Comparison of ENCODE assay signal across 14 cellular contexts in the genomic region with DNA sequence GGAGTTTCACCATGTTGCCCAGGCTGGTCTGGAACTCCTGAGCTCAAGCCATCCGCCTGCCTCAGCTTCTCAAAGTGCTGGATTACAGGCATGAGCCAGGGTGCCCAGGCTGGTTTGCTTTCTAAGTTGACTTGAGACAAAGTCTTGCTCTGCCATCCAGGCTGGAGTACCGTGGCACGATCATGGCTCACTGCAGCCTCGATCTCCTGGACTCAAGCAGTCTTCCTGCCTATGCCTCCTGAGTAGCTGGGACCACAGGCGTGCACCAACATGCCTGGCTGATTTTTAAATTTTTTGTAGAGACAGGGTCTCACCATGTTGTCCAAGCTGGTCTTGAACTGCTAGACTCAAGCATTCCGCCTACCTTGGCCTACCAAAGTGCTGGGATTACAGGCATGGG. TPM values are rescaled to one million over a fixed set of nuclear protein-coding genes. Genes with fewer than 3 reads are reported as not detected.
A peak's percentile ranks its signal among the peaks of the same experiment; 100 is the strongest.
DNase-seq lines count a peak whose midpoint lies in the region; ATAC-seq and TF ChIP-seq lines count a peak whose summit lies in the region.
"Had no signal": no experiment of that assay in that cellular context is flagged by ENCODE, and none has a peak within 500 bp of the region (broad histone marks: within the 10 kb centered on the region; RNA-seq: fewer than 3 reads in every experiment).

No MANE protein-coding gene starts in this region.

- H2BK120ac ChIP-seq in IMR-90 (ENCODE audit: low read depth, low read length): no peak overlapping the region

- no peak overlapping the region for H4K8ac ChIP-seq in IMR-90 (ENCODE audit: low read depth in 2 of 2, low read length in 2 of 2)

- ATAC-seq in IMR-90 (ENCODE audit: low read depth): no peak

- H3K23ac ChIP-seq in IMR-90 (ENCODE audit: low read depth, low read length): no peak overlapping the region

- H2AK9ac ChIP-seq in IMR-90 (replicated peaks; ENCODE audit: low read depth, low read length, poor library complexity): no peak overlapping the region

- H2BK20ac ChIP-seq in IMR-90 (ENCODE audit: low read depth, low read length): no peak overlapping the region

- H2BK5ac ChIP-seq in IMR-90 (ENCODE audit: low read depth, low read length, poor library complexity, severe bottlenecking): no peak overlapping the region

- H3K36me3 ChIP-seq in A673 (ENCODE audit: insufficient read depth, low read length, poor library complexity, severe bottlenecking) (peaks cover 94% of the 10 kb centered on the region), IMR-90 (ENCODE audit: control insufficient read depth, insufficient read depth, low read length) (peaks cover 59% of the 10 kb centered on the region), endodermal cell (ENCODE audit: control insufficient read depth, insufficient read depth, low read length) (peaks cover 93% of the 10 kb centered on the region)

- in situ Hi-C loops in IMR-90 (cut with MboI; ENCODE audit: low sequenced_read_pairs): no loop called here

- H3K4me1 ChIP-seq in A673 (ENCODE audit: insufficient read depth, low read length, poor library complexity, severe bottlenecking): peaks cover 15% of the 10 kb centered on the region
- 0 out of 2 replicates have a peak, but pooled peaks cover 1% of the 10 kb centered on the region for H3K4me1 ChIP-seq in IMR-90 (ENCODE audit: control insufficient read depth, insufficient read depth, low read length)
- H3K4me1 ChIP-seq in endodermal cell (ENCODE audit: control insufficient read depth, insufficient read depth, low read length): no peaks in the 10 kb centered on the region
- H3K4me1 ChIP-seq: Caco-2, HAP-1 had no signal

- intact Hi-C loops in A673 (cut with micrococcal nuclease; ENCODE audit: unreplicated experiment) (no loop called here), IMR-90 (cut with micrococcal nuclease) (no loop called here)

- TF ChIP-seq CTCF in A673 (conservative IDR thresholded peaks at IDR 0.05; ENCODE audit: low read depth, low read length) (no peak), IMR-90 (conservative IDR thresholded peaks at IDR 0.05; ENCODE audit: low read depth, low read length) (no peak), coronary artery (IDR thresholded peaks at IDR 0.05) (no peak), endodermal cell (conservative IDR thresholded peaks at IDR 0.05) (no peak)

- DNase-seq in A673 (ENCODE audit: low spot score) (no peak), IMR-90 (no peak), coronary artery (ENCODE audit: low spot score) (peak; percentile 26), mesenteric fat pad (ENCODE audit: low spot score) (peak; percentile 76), NK-92 (lab: John Stamatoyannopoulos, UW; ENCODE audit: unreplicated experiment) (no peak), endodermal cell (no peak)
- DNase-seq: AML-193; Caco-2; CD4-positive, alpha-beta T cell; GM23248 had no signal

- no peaks in the 10 kb centered on the region for H3K27me3 Mint-ChIP-seq in endodermal cell (ENCODE audit: insufficient read depth)
- H3K27me3 Mint-ChIP-seq: CD4-positive, alpha-beta T cell had no signal

- no peak overlapping the region for H3K9ac ChIP-seq in IMR-90 (ENCODE audit: low read depth, low read length)
- no peak overlapping the region for H3K9ac ChIP-seq in endodermal cell (ENCODE audit: extremely low read depth, low read length, poor library complexity, severe bottlenecking)
- H3K9ac ChIP-seq: GM23248 had no signal

- no TSS peak for BruUV-seq in A673 (replicated peaks; lab: Mats Ljungman, UMichigan)
- BruUV-seq in IMR-90 (replicated peaks; lab: Mats Ljungman, UMichigan): no TSS peak

- CTCF ChIA-PET in A673 (lab: Charles Lee): no interaction called here
- CTCF ChIA-PET in IMR-90 (lab: Yijun Ruan, JAX): interaction anchor here (2.5 kb wide), 1 partner anchor 9 kb away, joined by 12 read pairs; no protein-coding TSS in a partner anchor

- H3K9me3 ChIP-seq in A673 (ENCODE audit: low read depth, low read length, poor library complexity, severe bottlenecking) (no peaks in the 10 kb centered on the region), IMR-90 (ENCODE audit: control insufficient read depth, insufficient read depth, low read length) (no peaks in the 10 kb centered on the region), endodermal cell (ENCODE audit: control insufficient read depth, low read length) (no peaks in the 10 kb centered on the region)
- H3K9me3 ChIP-seq: Caco-2, HAP-1 had no signal

- peaks cover 82% of the 10 kb centered on the region for H3K36me3 Mint-ChIP-seq in endodermal cell (ENCODE audit: low read depth)

- H2BK15ac ChIP-seq in IMR-90 (ENCODE audit: low read depth, low read length): no peak overlapping the region

- H2AFZ ChIP-seq in IMR-90 (replicated peaks; ENCODE audit: low read length, poor library complexity): no peak overlapping the region
- H2AFZ ChIP-seq: GM23248 had no signal

- no peak overlapping the region for H3K27ac Mint-ChIP-seq in endodermal cell
- H3K27ac Mint-ChIP-seq: CD4-positive, alpha-beta T cell had no signal

- peaks cover 5% of the 10 kb centered on the region for H3K4me1 Mint-ChIP-seq in endodermal cell

- H3K9me1 ChIP-seq in IMR-90 (ENCODE audit: insufficient read depth, low read length): 0 out of 2 replicates have a peak, but pooled peaks cover 7% of the 10 kb centered on the region

- H3K4me3 Mint-ChIP-seq in endodermal cell: no peak overlapping the region
- H3K4me3 Mint-ChIP-seq: CD4-positive, alpha-beta T cell had no signal

- H4K91ac ChIP-seq in IMR-90 (ENCODE audit: insufficient read depth, low read depth, low read length): no peak overlapping the region

- H3K4me3 ChIP-seq in A673 (ENCODE audit: low read depth, low read length, poor library complexity, severe bottlenecking) (no peak overlapping the region), IMR-90 (ENCODE audit: insufficient read depth, low read depth, low read length) (no peak overlapping the region), coronary artery (no peak overlapping the region), endodermal cell (ENCODE audit: low read length) (no peak overlapping the region)
- H3K4me3 ChIP-seq: GM23248, HAP-1 had no signal

- TF ChIP-seq POLR2A in IMR-90 (IDR thresholded peaks at IDR 0.05; ENCODE audit: low read depth, low read length): no peak

- H3K14ac ChIP-seq in IMR-90 (replicated peaks; ENCODE audit: low read depth, low read length): no peak overlapping the region

- H3K18ac ChIP-seq in IMR-90 (ENCODE audit: low read depth, low read length): no peak overlapping the region

- peaks cover 10% of the 10 kb centered on the region for H4K20me1 ChIP-seq in IMR-90 (ENCODE audit: insufficient read depth, low read length)

- dilution Hi-C loops in IMR-90 (cut with HindIII; ENCODE audit: low sequenced_read_pairs, unreplicated experiment): no loop called here

- H4K5ac ChIP-seq in IMR-90 (ENCODE audit: low read depth, low read length): peak overlapping the region; percentile 36; the same call in 1 of the 2 replicates

- no peak for TF ChIP-seq RAD21 in IMR-90 (IDR thresholded peaks at IDR 0.05; ENCODE audit: low read length)

- H3K79me1 ChIP-seq in IMR-90 (ENCODE audit: low read depth in 1 of 2, low read length in 2 of 2): peaks cover 24 to 54% of the 10 kb centered on the region in 2 experiments

- POLR2A ChIA-PET in A673 (lab: Charles Lee; ENCODE audit: low non-redundant PET) (no interaction called here), IMR-90 (lab: Charles Lee; ENCODE audit: unreplicated experiment) (no interaction called here)

- no peak overlapping the region for H3K4ac ChIP-seq in IMR-90 (ENCODE audit: low read depth, low read length)

- no peaks in the 10 kb centered on the region for H3K9me3 Mint-ChIP-seq in endodermal cell
- H3K9me3 Mint-ChIP-seq: CD4-positive, alpha-beta T cell had no signal

- H2AK5ac ChIP-seq in IMR-90 (ENCODE audit: low read depth, low read length): no peak overlapping the region

- H3K27me3 ChIP-seq in A673 (replicated peaks; ENCODE audit: insufficient read depth, low read depth, low read length, poor library complexity) (no peaks in the 10 kb centered on the region), IMR-90 (ENCODE audit: control insufficient read depth, insufficient read depth, low read length) (no peaks in the 10 kb centered on the region), endodermal cell (ENCODE audit: control insufficient read depth, insufficient read depth, low read length, poor library complexity, severe bottlenecking) (no peaks in the 10 kb centered on the region)

- no peak overlapping the region for H3K4me2 ChIP-seq in IMR-90 (ENCODE audit: low read depth, low read length)

- WGBS in IMR-90 (ENCODE audit: extremely low coverage in 2 of 2, insufficient read length in 1 of 2), 2 experiments: 88% methylated on average over 1 of the region's 6 CpGs; no CpG with 5 or more reads in 1 of the 2 experiments
- WGBS in endodermal cell (ENCODE audit: insufficient coverage in 1 of 2, insufficient read length in 1 of 2), 2 experiments: 91 to 98% methylated on average over 6 of the region's 6 CpGs

- no peak overlapping the region for H3K56ac ChIP-seq in IMR-90 (ENCODE audit: extremely low read depth, insufficient read depth, low read length)

- H3K27ac ChIP-seq in A673 (ENCODE audit: low read depth, low read length, poor library complexity, severe bottlenecking): peak overlapping the region; percentile 57
- H3K27ac ChIP-seq in IMR-90 (ENCODE audit: insufficient read depth, low read length): no peak overlapping the region
- no peak overlapping the region for H3K27ac ChIP-seq in coronary artery
- H3K27ac ChIP-seq in endodermal cell (ENCODE audit: low read depth, low read length): no peak overlapping the region
- H3K27ac ChIP-seq: C4-2B, GM23248, HL-60 had no signal

RNA-seq across cellular contexts. Expression of gene SNU13, which starts 31.0 kb away (rescaled TPM):
- total RNA-seq in A673 (2021) (216 and 223 TPM in 2 replicates), IMR-90 (2012; rRNA removed) (109 and 122 TPM in 2 replicates), mesenteric fat pad (116 TPM), endodermal cell (100 to 1,000 TPM; 133 to 146 TPM)
- polyA plus RNA-seq in IMR-90 (2012; rRNA removed): 185 and 235 TPM in 2 replicates
- polyA plus RNA-seq in IMR-90 (2012; cell fraction: cytosol; rRNA removed): 164 and 201 TPM in 2 replicates
- 57.5 and 76.0 TPM in 2 replicates for polyA plus RNA-seq in IMR-90 (2012; cell fraction: nucleus; rRNA removed; ENCODE audit: low replicate concordance)
- 137 TPM for polyA plus RNA-seq in endodermal cell (2013, experiment 1 of 2)
- 116 TPM for polyA plus RNA-seq in endodermal cell (2013, experiment 2 of 2)

RNA-seq across cellular contexts. Expression of gene XRCC6, which starts 36.6 kb away (rescaled TPM):
- total RNA-seq in A673 (2021) (545 and 558 TPM in 2 replicates), IMR-90 (2012; rRNA removed) (392 and 401 TPM in 2 replicates), mesenteric fat pad (173 TPM), endodermal cell (100 to 1,000 TPM; 345 to 387 TPM)
- polyA plus RNA-seq in IMR-90 (2012; rRNA removed): 173 and 202 TPM in 2 replicates
- polyA plus RNA-seq in IMR-90 (2012; cell fraction: cytosol; rRNA removed): 58.5 and 142 TPM in 2 replicates
- polyA plus RNA-seq in IMR-90 (2012; cell fraction: nucleus; rRNA removed; ENCODE audit: low replicate concordance): 19.7 and 77.2 TPM in 2 replicates
- polyA plus RNA-seq in endodermal cell (2013, experiment 1 of 2): 403 TPM
- polyA plus RNA-seq in endodermal cell (2013, experiment 2 of 2): 394 TPM

RNA-seq across cellular contexts. Expression of gene DESI1, which starts 36.9 kb away (rescaled TPM):
- total RNA-seq in A673 (2021): 44.0 and 47.6 TPM in 2 replicates
- 14.4 and 14.5 TPM in 2 replicates for total RNA-seq in IMR-90 (2012; rRNA removed)
- polyA plus RNA-seq in IMR-90 (2012; rRNA removed): 23.6 and 24.9 TPM in 2 replicates
- 10.3 and 13.7 TPM in 2 replicates for polyA plus RNA-seq in IMR-90 (2012; cell fraction: cytosol; rRNA removed)
- polyA plus RNA-seq in IMR-90 (2012; cell fraction: nucleus; rRNA removed; ENCODE audit: low replicate concordance): 31.5 and 46.9 TPM in 2 replicates
- total RNA-seq in mesenteric fat pad: 29.0 TPM
- 10 to 100 TPM; 21.8 to 28.9 TPM for total RNA-seq in endodermal cell
- 31.6 TPM for polyA plus RNA-seq in endodermal cell (2013, experiment 1 of 2)
- 27.1 TPM for polyA plus RNA-seq in endodermal cell (2013, experiment 2 of 2)

RNA-seq across cellular contexts. Expression of gene MEI1, which starts 41.6 kb away (rescaled TPM):
- 0.09 and 0.24 TPM in 2 replicates for total RNA-seq in A673 (2021)
- 0.90 and 1.1 TPM in 2 replicates for total RNA-seq in IMR-90 (2012; rRNA removed)
- polyA plus RNA-seq in IMR-90 (2012; rRNA removed): 2.1 and 2.6 TPM in 2 replicates
- 1.8 and 2.2 TPM in 2 replicates for polyA plus RNA-seq in IMR-90 (2012; cell fraction: cytosol; rRNA removed)
- polyA plus RNA-seq in IMR-90 (2012; cell fraction: nucleus; rRNA removed; ENCODE audit: low replicate concordance): 2.1 and 2.4 TPM in 2 replicates
- total RNA-seq in mesenteric fat pad: 2.2 TPM
- total RNA-seq in endodermal cell: 1 to 10 TPM; 1.2 to 1.5 TPM
- polyA plus RNA-seq in endodermal cell (2013, experiment 1 of 2): not detected
- not detected for polyA plus RNA-seq in endodermal cell (2013, experiment 2 of 2)
- total RNA-seq: Caco-2, H4 had no signal

Comparison
In these comparisons a context has a peak if more than half of its experiments do, and no peak if none do; other contexts are left out.
1. DNase-seq: peak in coronary artery (single experiment) and mesenteric fat pad (single experiment); none in A673 (single experiment), IMR-90 (single experiment), NK-92 (single experiment) and endodermal cell (single experiment).